ENCODE assay signal across 1 cellular context in the genomic region with DNA sequence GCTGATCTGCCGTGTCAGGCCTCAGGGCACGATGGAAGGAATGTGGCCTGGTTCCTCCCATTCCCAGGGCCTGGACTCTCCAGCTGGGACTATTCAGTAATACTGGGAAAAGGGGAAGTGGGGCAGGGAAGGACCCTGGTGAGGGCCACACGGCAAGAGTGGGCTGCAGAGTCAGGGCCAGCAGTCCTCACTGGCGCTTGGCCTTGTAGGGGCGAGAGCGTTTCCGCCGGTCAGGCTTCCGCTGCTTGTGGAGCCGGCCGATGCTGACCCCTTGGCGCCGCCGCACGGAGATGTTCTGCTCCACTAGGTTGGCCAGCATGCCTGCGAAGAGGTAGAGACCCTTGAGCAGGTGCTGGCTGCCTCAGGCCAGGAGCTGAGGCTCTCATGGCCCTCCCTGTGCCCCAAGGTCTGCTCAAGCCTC.
TF ChIP-seq lines count a peak whose summit lies in the region.

No MANE protein-coding gene starts in this region.

TF ChIP-seq in GM12878, 131 proteins besides CTCF, POLR2A, EP300 and RAD21:
- no peak for TF ChIP-seq STAT1 (conservative IDR thresholded peaks at IDR 0.05)
- no peak for TF ChIP-seq IRF4 (IDR thresholded peaks at IDR 0.05; ENCODE audit: low read depth, low read length)
- TF ChIP-seq, protein P1, sequence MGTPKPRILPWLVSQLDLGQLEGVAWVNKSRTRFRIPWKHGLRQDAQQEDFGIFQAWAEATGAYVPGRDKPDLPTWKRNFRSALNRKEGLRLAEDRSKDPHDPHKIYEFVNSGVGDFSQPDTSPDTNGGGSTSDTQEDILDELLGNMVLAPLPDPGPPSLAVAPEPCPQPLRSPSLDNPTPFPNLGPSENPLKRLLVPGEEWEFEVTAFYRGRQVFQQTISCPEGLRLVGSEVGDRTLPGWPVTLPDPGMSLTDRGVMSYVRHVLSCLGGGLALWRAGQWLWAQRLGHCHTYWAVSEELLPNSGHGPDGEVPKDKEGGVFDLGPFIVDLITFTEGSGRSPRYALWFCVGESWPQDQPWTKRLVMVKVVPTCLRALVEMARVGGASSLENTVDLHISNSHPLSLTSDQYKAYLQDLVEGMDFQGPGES (IDR thresholded peaks at IDR 0.05), result no peak
- no peak for TF ChIP-seq SMAD5 (IDR thresholded peaks at IDR 0.05; ENCODE audit: low read depth)
- no peak for TF ChIP-seq SUZ12 (IDR thresholded peaks at IDR 0.05; ENCODE audit: unreplicated experiment)
- TF ChIP-seq SPI1 (IDR thresholded peaks at IDR 0.05; ENCODE audit: borderline replicate concordance, insufficient read depth, low read depth, low read length), result 0 out of 2 replicates have a peak, but pooled peaks have one; percentile 9
TF ChIP-seq in GM12878: peak in this region for 1.
